ENCODE assay signal across 8 cellular contexts in genomic region chr11:85685131-85685819, GRCh38. TPM values are rescaled to one million over a fixed set of nuclear protein-coding genes. Genes with fewer than 3 reads are reported as not detected.
A peak's percentile ranks its signal among the peaks of the same experiment; 100 is the strongest.
DNase-seq lines count a peak whose midpoint lies in the region; ATAC-seq and TF ChIP-seq lines count a peak whose summit lies in the region.
"Had no signal": no experiment of that assay in that cellular context is flagged by ENCODE, and none has a peak within 500 bp of the region (broad histone marks: within the 10 kb centered on the region; RNA-seq: fewer than 3 reads in every experiment).

No MANE protein-coding gene starts in this region.

- 9 to 10% methylated on average over 15 of the region's 15 CpGs for WGBS in GM23248 (ENCODE audit: low coverage in 1 of 2, low lambda C conversion rate in 2 of 2, missing lambda C conversion rate in 2 of 2), 2 experiments

- H3K4me1 ChIP-seq in GM23248 (ENCODE audit: insufficient read depth): peaks cover 24% of the 10 kb centered on the region

- TF ChIP-seq CTCF in choroid plexus epithelial cell (conservative IDR thresholded peaks at IDR 0.05; ENCODE audit: low read depth, low read length) (no peak), omental fat pad (IDR thresholded peaks at IDR 0.05) (no peak)

- peak overlapping the region; percentile 78 for H3K9ac ChIP-seq in GM23248

- in situ Hi-C loops in GM23248 (cut with MboI): loop anchor here (10.0 to 25.0 kb wide), 2 partner anchors 140 to 277 kb away; no protein-coding TSS in a partner anchor
- in situ Hi-C loops in KBM-7 (cut with MboI; ENCODE audit: low pct_unique_long_range_greater_than_20kb, low sequenced_read_pairs): no loop called here

- peak overlapping the region; percentile 85 for H3K27ac ChIP-seq in GM23248

- no peaks in the 10 kb centered on the region for H4K20me1 ChIP-seq in GM23248 (ENCODE audit: insufficient read depth)

- H3F3A ChIP-seq in GM23248 (ENCODE audit: insufficient read depth): peaks cover 31% of the 10 kb centered on the region

- peak overlapping the region; percentile 95 for H2AFZ ChIP-seq in GM23248

- H3K4me3 ChIP-seq in GM23248: peak overlapping the region; percentile 76
- peak overlapping the region; percentile 60 for H3K4me3 ChIP-seq in choroid plexus epithelial cell (ENCODE audit: low read depth, low read length)
- H3K4me3 ChIP-seq: GM12878 had no signal

- ATAC-seq in omental fat pad (ENCODE audit: low FRiP score) (peak; percentile 9), GM21423 (IDR thresholded peaks at IDR 0.05; ENCODE audit: unreplicated experiment) (no peak), GM21529 (IDR thresholded peaks at IDR 0.05; ENCODE audit: unreplicated experiment) (no peak)

- H3K4me2 ChIP-seq in GM23248 (ENCODE audit: unreplicated experiment): peak overlapping the region; percentile 83

- no peaks in the 10 kb centered on the region for H3K36me3 ChIP-seq in GM23248 (ENCODE audit: low read depth)

- no peaks in the 10 kb centered on the region for H3K9me2 ChIP-seq in GM23248 (ENCODE audit: insufficient read depth)

- no peaks in the 10 kb centered on the region for H3K27me3 ChIP-seq in GM23248 (replicated peaks; ENCODE audit: insufficient read depth)

- peaks cover 6% of the 10 kb centered on the region for H3K79me2 ChIP-seq in GM23248 (ENCODE audit: insufficient read depth)

- no peaks in the 10 kb centered on the region for H3K9me3 ChIP-seq in GM23248 (ENCODE audit: low read depth)

- DNase-seq in GM23248 (peak; percentile 72), choroid plexus epithelial cell (ENCODE audit: low read depth) (no peak), omental fat pad (ENCODE audit: low spot score) (no peak), KBM-7 (no peak)
- DNase-seq: cortex of kidney had no signal

RNA-seq across cellular contexts. Expression of gene CCDC89, which starts 0.7 kb away (rescaled TPM):
- 2.8 and 4.4 TPM in 2 replicates for total RNA-seq in GM23248 (2014; rRNA removed; shearing (Covaris generic))
- 3.7 and 4.6 TPM in 2 replicates for polyA plus RNA-seq in GM23248 (2016; fragmentation: Nextera tagmentation; extraction: Ambion mirVana)
- total RNA-seq in omental fat pad: 1 to 10 TPM in 3 of 4 donors, under 1 TPM in 1; 0.60 to 1.7 (median 1.4) TPM
- total RNA-seq: GM12878 had no signal

RNA-seq across cellular contexts. Expression of gene CREBZF, which starts 20.3 kb away (rescaled TPM):
- 27.6 and 43.8 TPM in 2 replicates for total RNA-seq in GM23248 (2014; rRNA removed; shearing (Covaris generic))
- 10.8 and 15.0 TPM in 2 replicates for polyA plus RNA-seq in GM23248 (2016; fragmentation: Nextera tagmentation; extraction: Ambion mirVana)
- total RNA-seq in omental fat pad: 10 to 100 TPM; 39.0 to 81.0 (median 48.0) TPM

RNA-seq across cellular contexts. Expression of gene TMEM126A, which starts 37.5 kb away (rescaled TPM):
- 21.5 and 22.9 TPM in 2 replicates for total RNA-seq in GM23248 (2014; rRNA removed; shearing (Covaris generic))
- polyA plus RNA-seq in GM23248 (2016; fragmentation: Nextera tagmentation; extraction: Ambion mirVana): 64.0 and 69.8 TPM in 2 replicates
- total RNA-seq in omental fat pad: 10 to 100 TPM; 14.3 to 40.6 (median 29.1) TPM

RNA-seq across cellular contexts. Expression of gene TMEM126B, which starts 56.9 kb away (rescaled TPM):
- total RNA-seq in GM23248 (2014; rRNA removed; shearing (Covaris generic)): 52.2 and 60.1 TPM in 2 replicates
- 53.6 and 54.9 TPM in 2 replicates for polyA plus RNA-seq in GM23248 (2016; fragmentation: Nextera tagmentation; extraction: Ambion mirVana)
- 10 to 100 TPM; 37.3 to 70.1 (median 54.7) TPM for total RNA-seq in omental fat pad

RNA-seq across cellular contexts. Expression of gene DLG2, which starts 58.1 kb away (rescaled TPM):
- 1.7 and 9.0 TPM in 2 replicates for total RNA-seq in GM23248 (2014; rRNA removed; shearing (Covaris generic))
- polyA plus RNA-seq in GM23248 (2016; fragmentation: Nextera tagmentation; extraction: Ambion mirVana): 1.1 and 1.2 TPM in 2 replicates
- 10 to 100 TPM in 2 of 4 donors, 1 to 10 TPM in 2; 4.8 to 13.2 (median 8.1) TPM for total RNA-seq in omental fat pad
